Comparison of ENCODE assay signal across 30 cellular contexts in the genomic region with DNA sequence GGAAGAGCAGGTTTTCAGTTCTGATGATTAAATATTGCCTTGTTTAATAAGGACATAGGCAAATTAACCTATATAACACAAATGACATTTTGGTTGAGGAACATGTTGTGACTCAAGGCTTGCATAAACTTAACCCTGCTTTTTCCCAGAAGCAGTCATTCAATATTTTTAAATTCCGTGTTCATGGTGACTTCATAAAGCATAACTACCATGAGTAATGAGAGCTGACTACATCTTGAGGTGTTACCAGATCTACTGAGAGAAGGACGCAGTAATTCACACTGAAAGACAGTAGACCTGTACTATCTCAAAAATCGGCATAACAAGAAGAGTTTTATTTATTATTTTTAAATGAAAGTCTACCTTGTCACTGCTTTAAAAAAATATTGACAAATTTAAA.
"Had no signal": no experiment of that assay in that cellular context is flagged by ENCODE, and none has a peak within 500 bp of the region (broad histone marks: within the 10 kb centered on the region; RNA-seq: fewer than 3 reads in every experiment).

No MANE protein-coding gene starts in this region.

- H3K4me3 ChIP-seq: adrenal gland, body of pancreas, gastrocnemius medialis, heart left ventricle had no signal

- H3K4me3 Mint-ChIP-seq: activated B cell treated with CpG ODN at 0.5 μM for 24 hours; activated CD4-positive, alpha-beta memory T cell treated with anti-CD3 and anti-CD28 coated beads for 36 hours; activated CD4-positive, alpha-beta T cell treated with anti-CD3 and anti-CD28 coated beads, Interleukin-2, amount 10 ng/mL, durations not matched to agents 24 days and 14 days; activated CD8-positive, alpha-beta memory T cell treated with anti-CD3 and anti-CD28 coated beads, Interleukin-2, amount 10 ng/mL, durations not matched to agents 7 days and 5 days; activated CD8-positive, alpha-beta T cell treated with anti-CD3 and anti-CD28 coated beads, Interleukin-2, amount 10 ng/mL, durations not matched to agents 7 days and 5 days; activated naive CD4-positive, alpha-beta T cell treated with anti-CD3 and anti-CD28 coated beads for 36 hours; activated naive CD4-positive, alpha-beta T cell treated with anti-CD3 and anti-CD28 coated beads, Interleukin-2, amount 50 U/mL, for 24 hours; activated naive CD8-positive, alpha-beta T cell treated with anti-CD3 and anti-CD28 coated beads for 36 hours; activated naive CD8-positive, alpha-beta T cell treated with anti-CD3 and anti-CD28 coated beads, Interleukin-2, amount 50 U/mL, for 24 hours; activated T-helper 1 cell treated with anti-CD3 and anti-CD28 coated beads, Interleukin-12 subunit alpha, Interleukin-12 subunit beta, Interleukin-2, Interleukin-4 antibody, amounts not matched to agents 30 ng/mL and 10 ng/mL and 1 ng/mL, durations not matched to agents 14 hours and 24 hours and 36 hours; T-helper 17 cell; T-helper 2 cell treated with Interferon-gamma antibody and Interleukin-4, amounts not matched to agents 5 μg/mL and 100 μg/mL, for 36 hours had no signal

- DNase-seq: activated B cell treated with CpG ODN at 0.5 μM for 24 hours; activated CD4-positive, alpha-beta memory T cell treated with anti-CD3 and anti-CD28 coated beads for 36 hours; activated CD4-positive, alpha-beta T cell treated with anti-CD3 and anti-CD28 coated beads, Interleukin-2, amount 10 ng/mL, durations not matched to agents 24 days and 14 days; activated CD8-positive, alpha-beta memory T cell treated with anti-CD3 and anti-CD28 coated beads, Interleukin-2, amount 10 ng/mL, durations not matched to agents 7 days and 5 days; activated CD8-positive, alpha-beta memory T cell treated with anti-CD3 and anti-CD28 coated beads, Interleukin-2, amount 50 U/mL, for 4 hours; activated CD8-positive, alpha-beta T cell treated with anti-CD3 and anti-CD28 coated beads, Interleukin-2, amount 10 ng/mL, durations not matched to agents 7 days and 5 days; activated effector memory CD4-positive, alpha-beta T cell treated with anti-CD3 and anti-CD28 coated beads, Interleukin-2, amount 50 U/mL, for 16 hours; activated naive CD4-positive, alpha-beta T cell treated with anti-CD3 and anti-CD28 coated beads for 36 hours; activated naive CD8-positive, alpha-beta T cell treated with anti-CD3 and anti-CD28 coated beads for 36 hours; activated naive CD8-positive, alpha-beta T cell treated with anti-CD3 and anti-CD28 coated beads, Interleukin-2, amount 50 U/mL, for 24 hours; activated T-cell treated with anti-CD3 and anti-CD28 coated beads, Interleukin-2, amount 50 U/mL, for 1 hour; activated T-cell treated with anti-CD3 and anti-CD28 coated beads, Interleukin-2, amount 50 U/mL, for 48 hours; adrenal gland; amygdala; aorta; body of pancreas; caudate nucleus; effector CD8-positive, alpha-beta T cell; foreskin fibroblast; gastrocnemius medialis; glutamatergic neuron; heart left ventricle; T-helper 1 cell; T-helper 17 cell; T1000; WERI-Rb-1 had no signal

- H3K27me3 ChIP-seq: adrenal gland, body of pancreas, gastrocnemius medialis, heart left ventricle had no signal

- H3K27ac Mint-ChIP-seq: activated B cell treated with CpG ODN at 0.5 μM for 24 hours; activated CD4-positive, alpha-beta memory T cell treated with anti-CD3 and anti-CD28 coated beads for 36 hours; activated CD4-positive, alpha-beta T cell treated with anti-CD3 and anti-CD28 coated beads, Interleukin-2, amount 10 ng/mL, durations not matched to agents 24 days and 14 days; activated CD8-positive, alpha-beta memory T cell treated with anti-CD3 and anti-CD28 coated beads, Interleukin-2, amount 10 ng/mL, durations not matched to agents 7 days and 5 days; activated CD8-positive, alpha-beta T cell treated with anti-CD3 and anti-CD28 coated beads, Interleukin-2, amount 10 ng/mL, durations not matched to agents 7 days and 5 days; activated naive CD4-positive, alpha-beta T cell treated with anti-CD3 and anti-CD28 coated beads for 36 hours; activated naive CD4-positive, alpha-beta T cell treated with anti-CD3 and anti-CD28 coated beads, Interleukin-2, amount 50 U/mL, for 24 hours; activated naive CD8-positive, alpha-beta T cell treated with anti-CD3 and anti-CD28 coated beads for 36 hours; activated naive CD8-positive, alpha-beta T cell treated with anti-CD3 and anti-CD28 coated beads, Interleukin-2, amount 50 U/mL, for 24 hours; activated T-helper 1 cell treated with anti-CD3 and anti-CD28 coated beads, Interleukin-12 subunit alpha, Interleukin-12 subunit beta, Interleukin-2, Interleukin-4 antibody, amounts not matched to agents 30 ng/mL and 10 ng/mL and 1 ng/mL, durations not matched to agents 14 hours and 24 hours and 36 hours; activated T-helper 2 cell treated with anti-CD3 and anti-CD28 coated beads, Interferon-gamma antibody, Interleukin-2, Interleukin-4, amounts not matched to agents 10 μg/mL and 5 μg/mL and 100 μg/mL, durations not matched to agents 14 hours and 24 hours and 36 hours; T-helper 17 cell; T-helper 2 cell treated with Interferon-gamma antibody and Interleukin-4, amounts not matched to agents 5 μg/mL and 100 μg/mL, for 36 hours had no signal

- H3K27me3 Mint-ChIP-seq: activated B cell treated with CpG ODN at 0.5 μM for 24 hours; activated CD4-positive, alpha-beta memory T cell treated with anti-CD3 and anti-CD28 coated beads for 36 hours; activated CD4-positive, alpha-beta T cell treated with anti-CD3 and anti-CD28 coated beads, Interleukin-2, amount 10 ng/mL, durations not matched to agents 24 days and 14 days; activated CD8-positive, alpha-beta memory T cell treated with anti-CD3 and anti-CD28 coated beads, Interleukin-2, amount 10 ng/mL, durations not matched to agents 7 days and 5 days; activated naive CD4-positive, alpha-beta T cell treated with anti-CD3 and anti-CD28 coated beads, Interleukin-2, amount 50 U/mL, for 24 hours; activated naive CD8-positive, alpha-beta T cell treated with anti-CD3 and anti-CD28 coated beads for 36 hours; activated naive CD8-positive, alpha-beta T cell treated with anti-CD3 and anti-CD28 coated beads, Interleukin-2, amount 50 U/mL, for 24 hours; T-helper 17 cell had no signal

- H3K9me3 Mint-ChIP-seq: activated CD4-positive, alpha-beta T cell treated with anti-CD3 and anti-CD28 coated beads, Interleukin-2, amount 10 ng/mL, durations not matched to agents 24 days and 14 days had no signal

- H3K9me3 ChIP-seq: adrenal gland, body of pancreas, gastrocnemius medialis had no signal

- H3K4me1 ChIP-seq: adrenal gland, body of pancreas, gastrocnemius medialis, heart left ventricle had no signal

- H3K36me3 ChIP-seq: adrenal gland, gastrocnemius medialis, heart left ventricle, WERI-Rb-1 had no signal

- H3K4me1 Mint-ChIP-seq: activated B cell treated with CpG ODN at 0.5 μM for 24 hours; activated CD4-positive, alpha-beta T cell treated with anti-CD3 and anti-CD28 coated beads, Interleukin-2, amount 10 ng/mL, durations not matched to agents 24 days and 14 days; activated CD8-positive, alpha-beta memory T cell treated with anti-CD3 and anti-CD28 coated beads, Interleukin-2, amount 10 ng/mL, durations not matched to agents 7 days and 5 days; activated naive CD4-positive, alpha-beta T cell treated with anti-CD3 and anti-CD28 coated beads, Interleukin-2, amount 50 U/mL, for 24 hours; activated naive CD8-positive, alpha-beta T cell treated with anti-CD3 and anti-CD28 coated beads for 36 hours; activated naive CD8-positive, alpha-beta T cell treated with anti-CD3 and anti-CD28 coated beads, Interleukin-2, amount 50 U/mL, for 24 hours; T-helper 17 cell had no signal

- H3K36me3 Mint-ChIP-seq: activated CD4-positive, alpha-beta memory T cell treated with anti-CD3 and anti-CD28 coated beads for 36 hours; activated CD8-positive, alpha-beta memory T cell treated with anti-CD3 and anti-CD28 coated beads, Interleukin-2, amount 10 ng/mL, durations not matched to agents 7 days and 5 days; activated naive CD4-positive, alpha-beta T cell treated with anti-CD3 and anti-CD28 coated beads, Interleukin-2, amount 50 U/mL, for 24 hours; activated naive CD8-positive, alpha-beta T cell treated with anti-CD3 and anti-CD28 coated beads for 36 hours had no signal

- H3K27ac ChIP-seq: adrenal gland, body of pancreas, gastrocnemius medialis, heart left ventricle, WERI-Rb-1 had no signal
